ENCODE assay signal across 26 cellular contexts in genomic region chr17:51481370-51481769, GRCh38.
"Had no signal": no experiment of that assay in that cellular context is flagged by ENCODE, and none has a peak within 500 bp of the region (broad histone marks: within the 10 kb centered on the region; RNA-seq: fewer than 3 reads in every experiment).

No MANE protein-coding gene starts in this region.

- ATAC-seq: left colon; naive thymus-derived CD4-positive, alpha-beta T cell; natural killer cell treated with Interleukin-12 subunit alpha and Interleukin-12 subunit beta and Interleukin-15 and Interleukin-18, amount 100 ng/mL, for 72 hours; pancreas; right cardiac atrium; stimulated activated effector memory CD8-positive, alpha-beta T cell treated with anti-CD3 and anti-CD28 coated beads, Interleukin-12 subunit alpha, Interleukin-12 subunit beta, amount 100 ng/mL, for 72 hours; upper lobe of right lung had no signal

- H3K36me3 ChIP-seq: left ventricle myocardium inferior, pancreas, prostate gland, sigmoid colon, spleen, suprapubic skin, thoracic aorta, tibial artery, upper lobe of right lung had no signal

- H3K27ac ChIP-seq: left ventricle myocardium inferior, pancreas, prostate gland, sigmoid colon, spleen, suprapubic skin, thoracic aorta, tibial artery, upper lobe of right lung had no signal

- DNase-seq: hypothalamus; immature natural killer cell; kidney; left colon; left ventricle myocardium inferior; mesendoderm; naive thymus-derived CD4-positive, alpha-beta T cell; nucleus accumbens; pancreas; posterior cingulate gyrus; retina; right cardiac atrium; sigmoid colon; small intestine; spleen; stimulated activated CD4-positive, alpha-beta T cell treated with anti-CD3 and anti-CD28 coated beads, Interleukin-4, amount 100 ng/mL, for 24 hours; stimulated activated naive CD4-positive, alpha-beta T cell; tibial artery; trophoblast cell; upper lobe of right lung had no signal

- H3K4me3 ChIP-seq: left ventricle myocardium inferior, lung, pancreas, prostate gland, sigmoid colon, spleen, suprapubic skin, thoracic aorta, tibial artery, upper lobe of right lung had no signal

- H3K9me3 ChIP-seq: pancreas, prostate gland, upper lobe of right lung had no signal

- H3K27me3 ChIP-seq: pancreas, sigmoid colon, tibial artery, upper lobe of right lung had no signal

- H3K4me1 ChIP-seq: left ventricle myocardium inferior, pancreas, prostate gland, sigmoid colon, spleen, suprapubic skin, tibial artery, upper lobe of right lung had no signal
